Comparison of ENCODE assay signal across 1 cellular context in the genomic region with DNA sequence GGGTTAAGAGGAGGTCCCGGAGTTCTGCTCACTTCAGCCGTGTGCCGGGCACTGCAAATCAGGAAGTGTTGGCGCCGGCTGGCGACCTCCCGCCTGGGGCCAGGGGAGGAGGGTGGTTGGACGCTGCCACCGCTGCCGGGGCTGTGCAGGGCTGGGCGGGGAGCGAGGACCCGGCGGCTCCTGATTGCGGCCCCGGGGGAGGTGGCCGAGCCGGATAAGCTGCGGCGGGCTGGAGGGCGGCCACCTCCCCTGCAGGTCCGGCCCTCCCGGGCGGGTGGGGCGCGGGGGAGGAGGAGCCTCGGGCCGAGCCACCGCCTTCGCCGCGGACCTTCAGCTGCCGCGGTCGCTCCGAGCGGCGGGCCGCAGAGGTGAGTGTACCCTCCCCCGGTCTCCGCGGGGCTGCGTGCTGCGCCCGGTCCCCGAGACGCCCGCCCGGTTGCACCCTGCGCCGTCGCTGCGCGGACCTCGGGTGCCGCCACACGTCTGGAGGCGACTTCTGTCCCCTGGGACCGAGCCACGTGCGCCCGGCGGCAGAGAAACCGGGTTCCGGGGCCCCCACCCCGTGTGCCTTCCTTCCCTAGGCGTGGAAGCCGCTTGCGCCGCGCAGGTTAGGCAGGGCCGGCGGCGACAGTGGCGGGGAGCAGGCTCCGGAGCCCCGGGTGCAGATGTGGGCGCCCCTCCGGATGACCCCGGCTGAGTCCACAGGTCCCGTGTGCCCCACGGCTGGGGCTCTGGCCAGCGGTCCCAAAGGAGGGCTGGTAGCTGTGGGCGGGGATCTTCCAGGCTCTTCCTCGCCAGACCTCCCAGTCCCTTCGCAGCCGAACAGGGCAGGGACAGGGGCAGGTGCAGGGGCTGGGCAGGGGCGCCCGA.
TF ChIP-seq lines count a peak whose summit lies in the region.

STEAP3 (plus strand) TSS at position 314 of the 870 bp plus-strand sequence. CDS start 7,179 bp downstream, outside the sequence.

TF ChIP-seq in HCT116, 20 proteins besides CTCF, POLR2A, EP300 and RAD21 (continued from another document):
- TF ChIP-seq CBX3 (IDR thresholded peaks at IDR 0.05; ENCODE audit: low read depth) = no peak
- TF ChIP-seq, protein P1, sequence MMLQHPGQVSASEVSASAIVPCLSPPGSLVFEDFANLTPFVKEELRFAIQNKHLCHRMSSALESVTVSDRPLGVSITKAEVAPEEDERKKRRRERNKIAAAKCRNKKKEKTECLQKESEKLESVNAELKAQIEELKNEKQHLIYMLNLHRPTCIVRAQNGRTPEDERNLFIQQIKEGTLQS (IDR thresholded peaks at IDR 0.05) = no peak
- no peak for TF ChIP-seq SRF (IDR thresholded peaks at IDR 0.05; ENCODE audit: low read depth)
- TF ChIP-seq TCF7L2 (IDR thresholded peaks at IDR 0.05; ENCODE audit: borderline replicate concordance, extremely low read depth, insufficient read depth, insufficient read length) = no peak
- TF ChIP-seq EZH2 (IDR thresholded peaks at IDR 0.05) = no peak
- TF ChIP-seq CEBPB (IDR thresholded peaks at IDR 0.05; ENCODE audit: low read depth) = no peak
- TF ChIP-seq ZNF274 (IDR thresholded peaks at IDR 0.05; ENCODE audit: low read depth, low read length) = no peak
- no peak for TF ChIP-seq FOSL1 (IDR thresholded peaks at IDR 0.05; ENCODE audit: low read depth)
- no peak for TF ChIP-seq EZH2phosphoT487 (IDR thresholded peaks at IDR 0.05; ENCODE audit: borderline replicate concordance)
- no peak for TF ChIP-seq REST (IDR thresholded peaks at IDR 0.05; ENCODE audit: low read depth)
- peak; percentile 70 for TF ChIP-seq ZFX (IDR thresholded peaks at IDR 0.05)
